ENCODE assay signal across 17 cellular contexts in the genomic region with DNA sequence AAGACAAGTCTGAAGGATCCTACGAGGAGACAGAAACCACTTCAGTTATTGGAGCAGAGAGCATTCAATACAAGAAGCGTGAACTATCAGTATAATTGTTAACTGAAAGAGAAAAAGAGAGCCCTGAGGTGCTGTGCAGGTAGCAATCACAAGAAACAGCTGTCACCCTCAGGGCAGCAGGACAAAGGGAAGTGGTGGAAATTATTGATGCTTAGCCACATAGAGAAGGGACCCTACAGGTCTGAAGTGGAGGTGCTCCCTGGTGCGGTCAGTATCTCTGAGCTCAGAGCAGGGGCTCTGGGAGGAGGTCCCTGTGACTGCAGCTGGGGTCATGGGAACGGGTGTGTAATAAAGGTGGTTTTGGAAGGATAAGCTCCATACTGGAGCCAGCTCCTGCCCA.
DNase-seq lines count a peak whose midpoint lies in the region; ATAC-seq lines count a peak whose summit lies in the region.
"Had no signal": no experiment of that assay in that cellular context is flagged by ENCODE, and none has a peak within 500 bp of the region (broad histone marks: within the 10 kb centered on the region; RNA-seq: fewer than 3 reads in every experiment).

No MANE protein-coding gene starts in this region.

- ATAC-seq in HG03045 (IDR thresholded peaks at IDR 0.05; ENCODE audit: unreplicated experiment), result no peak
- ATAC-seq in left lobe of liver, result no peak
- ATAC-seq: SK-N-SH treated with all-trans-retinoic acid at 6 μM for 48 hours had no signal

- H2BK12ac ChIP-seq in mesenchymal stem cell (ENCODE audit: low read length in 2 of 2), result no peak overlapping the region

- H2BK15ac ChIP-seq in mesenchymal stem cell (ENCODE audit: low read depth, poor library complexity, severe bottlenecking), result peak overlapping the region; percentile 65

- no peak overlapping the region for H3K4me3 ChIP-seq in mesenchymal stem cell (ENCODE audit: insufficient read depth in 1 of 2, low read depth in 1 of 2, low read length in 2 of 2)
- H3K4me3 ChIP-seq: BLaER1, Peyer's patch had no signal

- no peak overlapping the region for H2BK120ac ChIP-seq in mesenchymal stem cell (ENCODE audit: low read depth, low read length)

- no peak overlapping the region for H4K91ac ChIP-seq in mesenchymal stem cell (ENCODE audit: low read length)

- peaks cover 14% of the 10 kb centered on the region for H3K4me1 ChIP-seq in mesenchymal stem cell (ENCODE audit: control insufficient read depth, insufficient read depth, low read depth, low read length)
- H3K4me1 ChIP-seq: BLaER1 had no signal

- WGBS in mesenchymal stem cell, result 95% methylated on average over 4 of the region's 4 CpGs

- no peaks in the 10 kb centered on the region for H3K36me3 ChIP-seq in mesenchymal stem cell (ENCODE audit: control insufficient read depth in 1 of 2, insufficient read depth in 2 of 2, low read depth in 1 of 2, low read length in 2 of 2)
- H3K36me3 ChIP-seq: BLaER1, Peyer's patch had no signal

- H2AFZ ChIP-seq in mesenchymal stem cell (ENCODE audit: low read depth, low read length), result no peak overlapping the region

- no peak overlapping the region for H3K18ac ChIP-seq in mesenchymal stem cell (ENCODE audit: low read depth in 1 of 2, low read length in 2 of 2)

- DNase-seq in NCI-H1417 (lab: John Stamatoyannopoulos, UW), result peak in 2 of 3 experiments; percentile 27 to 59
- DNase-seq in NCI-H1417 treated with DMSO at 0.1 percent for 48 hours (lab: John Stamatoyannopoulos, UW), result no peak
- peak; percentile 1 for DNase-seq in NCI-H2227 treated with DMSO at 0.1 percent for 48 hours (lab: John Stamatoyannopoulos, UW)
- no peak for DNase-seq in mesenchymal stem cell
- no peak for DNase-seq in DMS 273 treated with DMSO at 0.1 percent for 48 hours (lab: John Stamatoyannopoulos, UW)
- DNase-seq in left lobe of liver (ENCODE audit: low spot score), result no peak
- DNase-seq in NCI-H187 treated with DMSO at 0.1 percent for 48 hours (lab: John Stamatoyannopoulos, UW), result no peak
- DNase-seq: DMS53, NCI-H1694 treated with DMSO at 0.1 percent for 48 hours, NCI-H446 treated with DMSO at 0.1 percent for 48 hours, NCI-H82, Right ventricle myocardium superior had no signal

- H2AK5ac ChIP-seq in mesenchymal stem cell (ENCODE audit: low read length, severe bottlenecking), result no peak overlapping the region

- no peaks in the 10 kb centered on the region for H3K79me1 ChIP-seq in mesenchymal stem cell (replicated peaks; ENCODE audit: low read length, poor library complexity, severe bottlenecking)

- H3K9ac ChIP-seq in mesenchymal stem cell (ENCODE audit: low read length), result no peak overlapping the region
- H3K9ac ChIP-seq: BLaER1 had no signal

- no peaks in the 10 kb centered on the region for H3K9me3 ChIP-seq in mesenchymal stem cell (ENCODE audit: control insufficient read depth, low read length)
- H3K9me3 ChIP-seq: BLaER1, Peyer's patch had no signal

- H3K27me3 ChIP-seq in mesenchymal stem cell (ENCODE audit: control insufficient read depth in 1 of 2, insufficient read depth in 1 of 2, low read length in 2 of 2), result no peaks in the 10 kb centered on the region
- H3K27me3 ChIP-seq: BLaER1, Peyer's patch had no signal

- no peak overlapping the region for H3K4ac ChIP-seq in mesenchymal stem cell (ENCODE audit: low read depth in 1 of 2, low read length in 2 of 2)

- H3K23ac ChIP-seq in mesenchymal stem cell (ENCODE audit: low read length in 2 of 2), result no peak overlapping the region

- H4K8ac ChIP-seq in mesenchymal stem cell (ENCODE audit: low read length), result no peak overlapping the region

- no peak overlapping the region for H3K14ac ChIP-seq in mesenchymal stem cell (ENCODE audit: low read length in 2 of 2)

- no peak overlapping the region for H2BK5ac ChIP-seq in mesenchymal stem cell (ENCODE audit: low read depth, low read length, poor library complexity, severe bottlenecking)

- no peak overlapping the region for H3K4me2 ChIP-seq in mesenchymal stem cell (ENCODE audit: low read length, poor library complexity, severe bottlenecking)
- H3K4me2 ChIP-seq: BLaER1 had no signal

- H3K27ac ChIP-seq in mesenchymal stem cell (ENCODE audit: low read length, poor library complexity, severe bottlenecking), result no peak overlapping the region
- H3K27ac ChIP-seq: 22Rv1, BLaER1, Peyer's patch had no signal

Comparison
In these comparisons a context has a peak if more than half of its experiments do, and no peak if none do; other contexts are left out.
1. DNase-seq: peak in NCI-H1417 (2 of 3) and NCI-H2227 treated with DMSO at 0.1 percent for 48 hours (single experiment); none in NCI-H1417 treated with DMSO at 0.1 percent for 48 hours (single experiment), mesenchymal stem cell (single experiment), DMS 273 treated with DMSO at 0.1 percent for 48 hours (single experiment), left lobe of liver (single experiment) and NCI-H187 treated with DMSO at 0.1 percent for 48 hours (single experiment).